29 cellular contexts compared by ENCODE assay signal in genomic region chr2:9725106-9725505, GRCh38.
"Had no signal": no experiment of that assay in that cellular context is flagged by ENCODE, and none has a peak within 500 bp of the region (broad histone marks: within the 10 kb centered on the region; RNA-seq: fewer than 3 reads in every experiment).

No MANE protein-coding gene starts in this region.

- ATAC-seq: left cardiac atrium; left lung; naive thymus-derived CD4-positive, alpha-beta T cell; psoas muscle; stimulated activated effector memory CD8-positive, alpha-beta T cell treated with anti-CD3 and anti-CD28 coated beads, Interleukin-12 subunit alpha, Interleukin-12 subunit beta, amount 100 ng/mL, for 72 hours; stimulated activated naive CD8-positive, alpha-beta T cell treated with anti-CD3 and anti-CD28 coated beads, Interleukin-15, Interleukin-2, amounts not matched to agents 100 U/mL and 50 U/mL, for 24 hours had no signal

- H3K27ac Mint-ChIP-seq: mesothelial cell of epicardium; naive thymus-derived CD4-positive, alpha-beta T cell; nephron had no signal

- H3K4me1 Mint-ChIP-seq: mesothelial cell of epicardium, nephron had no signal

- H3K27ac ChIP-seq: coronary artery, esophagus squamous epithelium, heart right ventricle, left lung, ovary, psoas muscle, skin epidermis, thoracic aorta, tibial nerve, upper lobe of left lung, uterus had no signal

- H3K9me3 Mint-ChIP-seq: mesothelial cell of epicardium; naive thymus-derived CD4-positive, alpha-beta T cell; nephron; stimulated activated effector memory CD8-positive, alpha-beta T cell treated with anti-CD3 and anti-CD28 coated beads, Interleukin-12 subunit alpha, Interleukin-12 subunit beta, amount 100 ng/mL, for 72 hours had no signal

- DNase-seq: dermis blood vessel endothelial cell; effector memory CD4-positive, alpha-beta T cell; esophagus squamous epithelium; foreskin melanocyte; glutamatergic neuron; heart right ventricle; hippocampal formation; left cardiac atrium; left lung; mesenchymal stem cell; naive thymus-derived CD4-positive, alpha-beta T cell; occipital lobe; ovary; psoas muscle; right cardiac atrium; stimulated activated CD4-positive, alpha-beta T cell treated with anti-CD3 and anti-CD28 coated beads, Interleukin-12 subunit alpha, Interleukin-12 subunit beta, amount 100 ng/mL, for 4 hours; stimulated activated CD4-positive, alpha-beta T cell treated with anti-CD3 and anti-CD28 coated beads, Interleukin-1b, Interleukin-23, amount 100 ng/mL, for 48 hours; stimulated activated CD4-positive, alpha-beta T cell treated with anti-CD3 and anti-CD28 coated beads, Interleukin-4, amount 100 ng/mL, for 24 hours; stimulated activated naive CD8-positive, alpha-beta T cell treated with anti-CD3 and anti-CD28 coated beads, Interleukin-15, Interleukin-2, amounts not matched to agents 100 U/mL and 50 U/mL, for 24 hours; substantia nigra; upper lobe of left lung; uterus had no signal

- H3K36me3 Mint-ChIP-seq: mesothelial cell of epicardium; naive thymus-derived CD4-positive, alpha-beta T cell; stimulated activated effector memory CD8-positive, alpha-beta T cell treated with anti-CD3 and anti-CD28 coated beads, Interleukin-12 subunit alpha, Interleukin-12 subunit beta, amount 100 ng/mL, for 72 hours had no signal

- H3K4me1 ChIP-seq: esophagus squamous epithelium, heart right ventricle, left lung, psoas muscle, tibial nerve, upper lobe of left lung, uterus had no signal

- H3K27me3 ChIP-seq: esophagus squamous epithelium, heart right ventricle, left lung, ovary, tibial nerve, upper lobe of left lung, uterus had no signal

- H3K9me3 ChIP-seq: esophagus squamous epithelium, heart right ventricle, left lung, ovary, psoas muscle, thoracic aorta, tibial nerve, upper lobe of left lung, uterus had no signal

- H3K4me3 Mint-ChIP-seq: mesothelial cell of epicardium; naive thymus-derived CD4-positive, alpha-beta T cell; nephron; stimulated activated effector memory CD8-positive, alpha-beta T cell treated with anti-CD3 and anti-CD28 coated beads, Interleukin-12 subunit alpha, Interleukin-12 subunit beta, amount 100 ng/mL, for 72 hours had no signal

- H3K36me3 ChIP-seq: esophagus squamous epithelium, heart right ventricle, left lung, ovary, thoracic aorta, tibial nerve, upper lobe of left lung, uterus had no signal

- H3K4me3 ChIP-seq: coronary artery, esophagus squamous epithelium, heart right ventricle, left lung, ovary, psoas muscle, skin epidermis, thoracic aorta, tibial nerve, upper lobe of left lung, uterus had no signal
